In the genomic region with DNA sequence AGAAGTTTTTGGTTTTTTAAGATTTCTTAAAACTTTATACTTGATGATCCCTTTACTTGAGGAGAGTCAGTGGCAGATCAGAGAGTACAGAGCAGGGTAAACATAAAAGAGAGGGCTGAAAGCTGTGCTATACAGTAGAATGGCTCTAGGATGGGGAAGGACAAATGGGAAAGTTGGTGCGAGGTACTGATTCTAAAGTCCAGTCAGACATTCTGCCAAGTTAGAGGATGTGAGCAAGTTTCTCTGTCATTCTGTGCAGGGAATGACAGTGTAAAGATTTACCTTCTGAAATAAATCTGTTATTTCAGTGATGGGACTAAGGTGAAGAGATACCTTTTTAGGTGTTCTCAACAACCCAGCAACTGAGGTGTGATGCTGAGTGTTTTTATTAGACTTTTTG, we compare ENCODE assay signal across 7 cellular contexts.
"Had no signal": no experiment of that assay in that cellular context is flagged by ENCODE, and none has a peak within 500 bp of the region (broad histone marks: within the 10 kb centered on the region; RNA-seq: fewer than 3 reads in every experiment).

No MANE protein-coding gene starts in this region.

- ATAC-seq: GM23338, HCT116 had no signal

- DNase-seq: H7, HFFc6, KBM-7 had no signal

- H3K4me2 ChIP-seq: GM23338 had no signal

- H2AFZ ChIP-seq: GM23338 had no signal

- FAIRE-seq: HTR-8/SVneo had no signal

- H3K4me3 ChIP-seq: GM23338, HAP-1 had no signal

- H3K9me3 ChIP-seq: HAP-1 had no signal

- H3K36me3 ChIP-seq: HAP-1 had no signal
